17 cellular contexts compared by ENCODE assay signal in the genomic region with DNA sequence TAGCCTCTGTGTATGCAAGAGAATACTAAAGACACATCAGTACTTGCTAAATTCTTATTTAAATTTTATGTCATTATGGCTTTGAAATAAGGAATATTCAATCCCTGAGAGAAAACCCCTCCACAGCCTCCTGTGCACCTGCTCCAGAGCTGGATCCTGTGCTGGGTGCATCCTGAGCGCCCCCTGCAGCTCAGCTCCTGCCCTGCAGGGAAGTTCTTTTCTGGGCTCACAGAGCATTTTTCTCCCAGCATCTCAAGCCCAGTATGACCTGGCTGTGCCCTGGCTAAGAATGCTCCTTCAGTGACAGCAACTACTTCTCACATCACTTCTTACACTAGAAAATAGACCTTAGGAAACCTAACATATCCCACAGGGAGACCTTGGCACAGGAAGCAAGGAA.
"Had no signal": no experiment of that assay in that cellular context is flagged by ENCODE, and none has a peak within 500 bp of the region (broad histone marks: within the 10 kb centered on the region; RNA-seq: fewer than 3 reads in every experiment).

No MANE protein-coding gene starts in this region.

- H3K4me1 ChIP-seq: right atrium auricular region, testis, upper lobe of right lung had no signal

- H3K36me3 Mint-ChIP-seq: activated naive CD8-positive, alpha-beta T cell treated with anti-CD3 and anti-CD28 coated beads, Interleukin-2, amount 10 ng/mL, durations not matched to agents 7 days and 5 days; immature natural killer cell; naive thymus-derived CD8-positive, alpha-beta T cell had no signal

- H3K9me3 ChIP-seq: right atrium auricular region, testis, upper lobe of right lung had no signal

- H3K4me3 ChIP-seq: lung, right atrium auricular region, skin epidermis, testis, upper lobe of right lung had no signal

- H3K27me3 ChIP-seq: right atrium auricular region, testis, upper lobe of right lung had no signal

- H3K4me1 Mint-ChIP-seq: activated naive CD8-positive, alpha-beta T cell treated with anti-CD3 and anti-CD28 coated beads, Interleukin-2, amount 10 ng/mL, durations not matched to agents 7 days and 5 days had no signal

- ATAC-seq: left cardiac atrium; naive thymus-derived CD8-positive, alpha-beta T cell; stimulated activated naive CD8-positive, alpha-beta T cell treated with anti-CD3 and anti-CD28 coated beads, Interleukin-15, amount 100 ng/mL, for 72 hours; upper lobe of right lung had no signal

- H3K27ac Mint-ChIP-seq: activated naive CD8-positive, alpha-beta T cell treated with anti-CD3 and anti-CD28 coated beads, Interleukin-2, amount 10 ng/mL, durations not matched to agents 7 days and 5 days; activated T-helper 1 cell treated with anti-CD3 and anti-CD28 coated beads, Interleukin-12 subunit alpha, Interleukin-12 subunit beta, Interleukin-2, Interleukin-4 antibody, amounts not matched to agents 30 ng/mL and 10 ng/mL and 1 ng/mL, durations not matched to agents 14 hours and 24 hours and 36 hours; stimulated activated naive CD8-positive, alpha-beta T cell treated with anti-CD3 and anti-CD28 coated beads, Interleukin-15, amount 100 ng/mL, for 72 hours had no signal

- H3K4me3 Mint-ChIP-seq: activated naive CD8-positive, alpha-beta T cell treated with anti-CD3 and anti-CD28 coated beads, Interleukin-2, amount 10 ng/mL, durations not matched to agents 7 days and 5 days; activated T-helper 1 cell treated with anti-CD3 and anti-CD28 coated beads, Interleukin-12 subunit alpha, Interleukin-12 subunit beta, Interleukin-2, Interleukin-4 antibody, amounts not matched to agents 30 ng/mL and 10 ng/mL and 1 ng/mL, durations not matched to agents 14 hours and 24 hours and 36 hours; stimulated activated naive CD8-positive, alpha-beta T cell treated with anti-CD3 and anti-CD28 coated beads, Interleukin-15, amount 100 ng/mL, for 72 hours had no signal

- H3K9me3 Mint-ChIP-seq: activated naive CD8-positive, alpha-beta T cell treated with anti-CD3 and anti-CD28 coated beads, Interleukin-2, amount 10 ng/mL, durations not matched to agents 7 days and 5 days; activated T-helper 1 cell treated with anti-CD3 and anti-CD28 coated beads, Interleukin-12 subunit alpha, Interleukin-12 subunit beta, Interleukin-2, Interleukin-4 antibody, amounts not matched to agents 30 ng/mL and 10 ng/mL and 1 ng/mL, durations not matched to agents 14 hours and 24 hours and 36 hours; immature natural killer cell; naive thymus-derived CD8-positive, alpha-beta T cell; stimulated activated naive CD8-positive, alpha-beta T cell treated with anti-CD3 and anti-CD28 coated beads, Interleukin-15, amount 100 ng/mL, for 72 hours had no signal

- H3K36me3 ChIP-seq: right atrium auricular region, upper lobe of right lung had no signal

- DNase-seq: anterior cingulate cortex; dermis blood vessel endothelial cell; glutamatergic neuron; immature natural killer cell; left cardiac atrium; nucleus accumbens; stimulated activated CD4-positive, alpha-beta T cell treated with anti-CD3 and anti-CD28 coated beads, Interleukin-4, amount 100 ng/mL, for 4 hours; T1000; testis; upper lobe of right lung had no signal

- H3K27ac ChIP-seq: right atrium auricular region, skin epidermis, testis, upper lobe of right lung had no signal
